Comparison of ENCODE assay signal across 17 cellular contexts in genomic region chr2:197952540-197953202, GRCh38.
DNase-seq lines count a peak whose midpoint lies in the region; ATAC-seq and TF ChIP-seq lines count a peak whose summit lies in the region.
"Had no signal": no experiment of that assay in that cellular context is flagged by ENCODE, and none has a peak within 500 bp of the region (broad histone marks: within the 10 kb centered on the region; RNA-seq: fewer than 3 reads in every experiment).

No MANE protein-coding gene starts in this region.

- no peaks in the 10 kb centered on the region for H3K4me1 Mint-ChIP-seq in activated CD8-positive, alpha-beta memory T cell treated with anti-CD3 and anti-CD28 coated beads, Interleukin-2, amount 10 ng/mL, durations not matched to agents 7 days and 5 days
- H3K4me1 Mint-ChIP-seq: memory B cell had no signal

- CTCF ChIA-PET in activated CD8-positive, alpha-beta memory T cell treated with anti-CD3 and anti-CD28 coated beads, Interleukin-2, amount 10 ng/mL, durations not matched to agents 7 days and 5 days (lab: Charles Lee), result no interaction called here

- H3K4me3 ChIP-seq in BE2C (ENCODE audit: low read depth, low read length), result no peak overlapping the region
- H3K4me3 ChIP-seq: adrenal gland, PC-9 had no signal

- H3K27me3 ChIP-seq in BE2C, result no peaks in the 10 kb centered on the region
- H3K27me3 ChIP-seq: adrenal gland had no signal

- peak; percentile 67 for ATAC-seq in HG03060 (IDR thresholded peaks at IDR 0.05; ENCODE audit: low read depth, unreplicated experiment)
- ATAC-seq in activated naive CD4-positive, alpha-beta T cell treated with anti-CD3 and anti-CD28 coated beads, Interleukin-2, amount 50 U/mL, for 72 hours, result peak; percentile 82 to 95
- ATAC-seq in activated CD8-positive, alpha-beta memory T cell treated with anti-CD3 and anti-CD28 coated beads, Interleukin-2, amount 10 ng/mL, durations not matched to agents 7 days and 5 days, result no peak
- ATAC-seq: T-cell had no signal

- peaks cover 7% of the 10 kb centered on the region for H3K27me3 Mint-ChIP-seq in activated CD8-positive, alpha-beta memory T cell treated with anti-CD3 and anti-CD28 coated beads, Interleukin-2, amount 10 ng/mL, durations not matched to agents 7 days and 5 days
- H3K27me3 Mint-ChIP-seq: T-cell had no signal

- peaks cover 5 to 9% of the 10 kb centered on the region in 2 donors for H3K9me3 Mint-ChIP-seq in activated naive CD4-positive, alpha-beta T cell treated with anti-CD3 and anti-CD28 coated beads, Interleukin-2, amount 50 U/mL, for 72 hours
- peaks cover 4% of the 10 kb centered on the region for H3K9me3 Mint-ChIP-seq in activated CD8-positive, alpha-beta memory T cell treated with anti-CD3 and anti-CD28 coated beads, Interleukin-2, amount 10 ng/mL, durations not matched to agents 7 days and 5 days (ENCODE audit: low read depth)
- H3K9me3 Mint-ChIP-seq: dendritic cell treated with granulocyte-macrophage colony-stimulating factor and Interleukin-4, amounts not matched to agents 40 ng/mL and 50 ng/mL, for 4 days had no signal

- H3K4me3 Mint-ChIP-seq in activated CD8-positive, alpha-beta memory T cell treated with anti-CD3 and anti-CD28 coated beads, Interleukin-2, amount 10 ng/mL, durations not matched to agents 7 days and 5 days, result no peak overlapping the region
- H3K4me3 Mint-ChIP-seq: dendritic cell treated with granulocyte-macrophage colony-stimulating factor and Interleukin-4, amounts not matched to agents 40 ng/mL and 50 ng/mL, for 4 days; memory B cell; T-cell had no signal

- no peak for TF ChIP-seq CTCF in BE2C (IDR thresholded peaks at IDR 0.05; ENCODE audit: low read depth, low read length)

- H3K4me1 ChIP-seq in BE2C, result no peaks in the 10 kb centered on the region

- H3K36me3 ChIP-seq in BE2C, result no peaks in the 10 kb centered on the region
- H3K36me3 ChIP-seq: adrenal gland had no signal

- peaks cover 19 to 30% of the 10 kb centered on the region in 2 donors for H3K36me3 Mint-ChIP-seq in activated naive CD4-positive, alpha-beta T cell treated with anti-CD3 and anti-CD28 coated beads, Interleukin-2, amount 50 U/mL, for 72 hours
- H3K36me3 Mint-ChIP-seq in activated CD8-positive, alpha-beta memory T cell treated with anti-CD3 and anti-CD28 coated beads, Interleukin-2, amount 10 ng/mL, durations not matched to agents 7 days and 5 days, result no peaks in the 10 kb centered on the region
- H3K36me3 Mint-ChIP-seq: memory B cell had no signal

- no peaks in the 10 kb centered on the region for H3K9me3 ChIP-seq in BE2C
- H3K9me3 ChIP-seq: adrenal gland had no signal

- DNase-seq in stimulated activated CD4-positive, alpha-beta T cell treated with anti-CD3 and anti-CD28 coated beads, Interleukin-12 subunit alpha, Interleukin-12 subunit beta, amount 100 ng/mL, for 48 hours (ENCODE audit: low read depth in 2 of 3, low spot score in 1 of 3), result peak; percentile 8 to 34 (median 24)
- no peak for DNase-seq in stimulated activated CD4-positive, alpha-beta T cell treated with anti-CD3 and anti-CD28 coated beads, Interleukin-12 subunit alpha, Interleukin-12 subunit beta, amount 100 ng/mL, for 4 hours
- DNase-seq in activated naive CD4-positive, alpha-beta T cell treated with anti-CD3 and anti-CD28 coated beads, Interleukin-2, amount 50 U/mL, for 72 hours (ENCODE audit: low spot score in 2 of 2), result no peak
- DNase-seq in NCI-H524 (lab: John Stamatoyannopoulos, UW) (no peak), BE2C (no peak), SKM-1 treated with dmso at 0.1 percent for 144 hours (lab: John Stamatoyannopoulos, UW; ENCODE audit: unreplicated experiment) (no peak)
- no peak for DNase-seq in activated CD8-positive, alpha-beta memory T cell treated with anti-CD3 and anti-CD28 coated beads, Interleukin-2, amount 10 ng/mL, durations not matched to agents 7 days and 5 days
- DNase-seq: adrenal gland; DND-41; MM.1S; NCI-H2227 treated with DMSO at 0.1 percent for 48 hours; PC-9; stimulated activated naive CD4-positive, alpha-beta T cell; T-cell had no signal

- peak overlapping the region in 1 of 2 donors; percentile 58 for H3K27ac Mint-ChIP-seq in activated naive CD4-positive, alpha-beta T cell treated with anti-CD3 and anti-CD28 coated beads, Interleukin-2, amount 50 U/mL, for 72 hours
- H3K27ac Mint-ChIP-seq in activated CD8-positive, alpha-beta memory T cell treated with anti-CD3 and anti-CD28 coated beads, Interleukin-2, amount 10 ng/mL, durations not matched to agents 7 days and 5 days, result no peak overlapping the region
- H3K27ac Mint-ChIP-seq: dendritic cell treated with granulocyte-macrophage colony-stimulating factor and Interleukin-4, amounts not matched to agents 40 ng/mL and 50 ng/mL, for 4 days; memory B cell had no signal

Comparison
In these comparisons a context has a peak if more than half of its experiments do, and no peak if none do; other contexts are left out.
1. DNase-seq: peak in stimulated activated CD4-positive, alpha-beta T cell treated with anti-CD3 and anti-CD28 coated beads, Interleukin-12 subunit alpha, Interleukin-12 subunit beta, amount 100 ng/mL, for 48 hours (3 of 3); none in stimulated activated CD4-positive, alpha-beta T cell treated with anti-CD3 and anti-CD28 coated beads, Interleukin-12 subunit alpha, Interleukin-12 subunit beta, amount 100 ng/mL, for 4 hours (single experiment), activated naive CD4-positive, alpha-beta T cell treated with anti-CD3 and anti-CD28 coated beads, Interleukin-2, amount 50 U/mL, for 72 hours (0 of 2), NCI-H524 (0 of 2), BE2C (single experiment), activated CD8-positive, alpha-beta memory T cell treated with anti-CD3 and anti-CD28 coated beads, Interleukin-2, amount 10 ng/mL, durations not matched to agents 7 days and 5 days (single experiment) and SKM-1 treated with dmso at 0.1 percent for 144 hours (single experiment).